Comparison of ENCODE assay signal across 27 cellular contexts in the genomic region with DNA sequence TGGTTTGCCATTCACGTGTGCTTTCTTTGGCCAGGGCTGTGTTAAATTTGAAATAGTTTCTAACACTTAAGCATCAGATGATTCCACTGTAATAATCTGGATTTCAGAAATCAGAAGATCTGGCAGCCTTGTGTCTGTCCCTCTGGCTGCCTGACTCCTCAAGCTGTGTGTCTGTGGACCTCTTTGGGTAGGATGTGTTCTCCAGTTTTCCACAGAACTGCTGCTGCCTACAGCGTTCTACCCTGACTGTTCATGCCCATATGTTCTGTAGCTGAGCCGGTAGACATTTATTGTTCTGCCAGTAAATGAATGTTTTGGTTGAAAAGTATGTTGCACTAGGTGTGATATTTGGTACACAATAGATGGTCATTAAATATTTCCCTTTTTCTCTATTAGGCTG.
"Had no signal": no experiment of that assay in that cellular context is flagged by ENCODE, and none has a peak within 500 bp of the region (broad histone marks: within the 10 kb centered on the region; RNA-seq: fewer than 3 reads in every experiment).

No MANE protein-coding gene starts in this region.

- H3K27ac ChIP-seq: adrenal gland, body of pancreas, colonic mucosa, epithelial cell of prostate, esophagus squamous epithelium, gastroesophageal sphincter, heart right ventricle, WERI-Rb-1 had no signal

- H3K4me3 ChIP-seq: adrenal gland, body of pancreas, colonic mucosa, esophagus squamous epithelium, gastroesophageal sphincter, heart right ventricle had no signal

- H3K27me3 ChIP-seq: adrenal gland, body of pancreas, colonic mucosa, esophagus squamous epithelium, gastroesophageal sphincter, heart right ventricle had no signal

- H3K36me3 ChIP-seq: adrenal gland, colonic mucosa, esophagus squamous epithelium, gastroesophageal sphincter, heart right ventricle, WERI-Rb-1 had no signal

- H3K9me3 ChIP-seq: adrenal gland, body of pancreas, colonic mucosa, esophagus squamous epithelium, gastroesophageal sphincter, heart right ventricle had no signal

- H3K4me1 ChIP-seq: adrenal gland, body of pancreas, colonic mucosa, esophagus squamous epithelium, gastroesophageal sphincter, heart right ventricle had no signal

- DNase-seq: activated CD4-positive, alpha-beta memory T cell treated with anti-CD3 and anti-CD28 coated beads for 36 hours; activated CD4-positive, alpha-beta T cell treated with anti-CD3 and anti-CD28 coated beads for 36 hours; activated CD4-positive, alpha-beta T cell treated with anti-CD3 and anti-CD28 coated beads, Interleukin-2, amount 10 ng/mL, durations not matched to agents 24 days and 14 days; activated CD4-positive, CD25-positive, alpha-beta regulatory T cell; activated CD4-positive, CD25-positive, alpha-beta regulatory T cell treated with anti-CD3 and anti-CD28 coated beads, Interleukin-2, amount 50 U/mL, for 72 hours; activated CD8-positive, alpha-beta memory T cell treated with anti-CD3 and anti-CD28 coated beads, Interleukin-2, amount 10 ng/mL, durations not matched to agents 7 days and 5 days; activated CD8-positive, alpha-beta memory T cell treated with anti-CD3 and anti-CD28 coated beads, Interleukin-2, amount 50 U/mL, for 4 hours; activated CD8-positive, alpha-beta T cell treated with anti-CD3 and anti-CD28 coated beads, Interleukin-2, amount 10 ng/mL, durations not matched to agents 7 days and 5 days; activated effector memory CD4-positive, alpha-beta T cell treated with anti-CD3 and anti-CD28 coated beads, Interleukin-2, amount 50 U/mL, for 16 hours; activated naive CD4-positive, alpha-beta T cell treated with anti-CD3 and anti-CD28 coated beads for 36 hours; activated naive CD8-positive, alpha-beta T cell treated with anti-CD3 and anti-CD28 coated beads for 36 hours; activated naive CD8-positive, alpha-beta T cell treated with anti-CD3 and anti-CD28 coated beads, Interleukin-2, amount 50 U/mL, for 24 hours; activated T-cell treated with anti-CD3 and anti-CD28 coated beads, Interleukin-2, amount 50 U/mL, for 1 hour; activated T-cell treated with anti-CD3 and anti-CD28 coated beads, Interleukin-2, amount 50 U/mL, for 48 hours; adrenal gland; aorta; body of pancreas; colonic mucosa; effector CD8-positive, alpha-beta T cell; esophagus squamous epithelium; foreskin melanocyte; heart right ventricle; T-helper 17 cell; T1000; WERI-Rb-1 had no signal
